8 cellular contexts compared by ENCODE assay signal in the genomic region with DNA sequence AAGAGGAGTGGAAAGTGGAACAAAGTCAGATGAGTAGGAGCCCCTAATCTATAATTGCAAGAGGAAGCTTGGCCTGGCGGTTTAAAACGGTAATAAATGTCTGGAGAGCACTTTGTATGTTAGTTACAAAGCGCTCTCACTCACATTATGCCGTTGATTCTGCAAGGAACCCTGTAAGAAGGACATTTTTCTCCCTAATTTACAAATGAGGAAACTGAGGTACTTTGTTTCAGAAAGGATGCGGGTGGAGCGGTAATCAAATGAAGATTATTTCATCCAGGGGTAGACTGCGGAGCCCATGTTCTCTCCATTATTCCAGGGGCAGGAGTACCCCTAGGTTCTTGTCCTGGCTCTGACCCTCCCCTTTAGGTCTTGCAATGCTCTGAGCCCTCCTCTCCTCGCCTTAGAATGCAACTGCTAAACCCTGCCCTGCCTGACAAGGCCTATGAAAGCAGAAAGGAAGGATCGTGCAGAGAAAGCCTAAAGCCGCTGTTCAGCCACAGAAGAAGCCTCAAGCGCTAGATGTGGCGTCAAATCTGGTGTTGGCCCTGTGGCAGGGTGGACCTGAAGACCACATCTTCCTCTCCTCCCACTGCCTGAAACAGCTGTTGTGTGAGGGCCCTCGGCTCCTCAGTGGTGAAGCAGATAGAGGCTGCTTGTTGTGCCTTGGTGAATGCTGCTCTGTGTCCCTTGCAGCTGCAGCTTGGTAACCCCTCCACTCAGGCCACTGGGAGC. TPM values are rescaled to one million over a fixed set of nuclear protein-coding genes. Genes with fewer than 3 reads are reported as not detected.
DNase-seq lines count a peak whose midpoint lies in the region; ATAC-seq, FAIRE-seq and TF ChIP-seq lines count a peak whose summit lies in the region.

No MANE protein-coding gene starts in this region.

- no CpG with 5 or more reads among the region's 13 CpGs for WGBS in mesendoderm (ENCODE audit: extremely low coverage, insufficient coverage, low lambda C conversion rate)

- peaks cover 12% of the 10 kb centered on the region for H3K79me1 ChIP-seq in mesendoderm (ENCODE audit: low read length)

- intact Hi-C loops in CD14-positive monocyte (cut with micrococcal nuclease) (no loop called here), vagina (cut with DNase I) (no loop called here)

- peak overlapping the region; percentile 66 for H3K56ac ChIP-seq in mesendoderm (ENCODE audit: low read length)

- H3K36me3 Mint-ChIP-seq in CD14-positive monocyte = peaks cover 17% of the 10 kb centered on the region in 2 donors

- H4K5ac ChIP-seq in mesendoderm (ENCODE audit: low read length) = no peak overlapping the region

- H3K4me3 ChIP-seq in astrocyte of the spinal cord (ENCODE audit: low read depth, low read length) (peak overlapping the region; percentile 82), mesendoderm (ENCODE audit: low read length) (no peak overlapping the region), vagina (peak overlapping the region; percentile 87 to 91)

- H4K8ac ChIP-seq in mesendoderm (ENCODE audit: low read depth, low read length) = no peak overlapping the region

- TF ChIP-seq POLR2A in vagina (IDR thresholded peaks at IDR 0.05) = no peak

- H2BK15ac ChIP-seq in mesendoderm (replicated peaks; ENCODE audit: low read depth) = no peak overlapping the region

- H3K4ac ChIP-seq in mesendoderm (ENCODE audit: low read depth, low read length) = no peak overlapping the region

- H3K27me3 Mint-ChIP-seq in CD14-positive monocyte (ENCODE audit: low read depth in 3 of 3) = peaks cover 0 to 2% (median 0%) of the 10 kb centered on the region in 3 donors

- H3K9me3 Mint-ChIP-seq in CD14-positive monocyte = peaks cover 0 to 3% (median 0%) of the 10 kb centered on the region in 7 donors

- peak overlapping the region; percentile 91 to 99 for H3K4me3 Mint-ChIP-seq in CD14-positive monocyte

- peak overlapping the region; percentile 10 for H2BK5ac ChIP-seq in mesendoderm (ENCODE audit: low read length)

- TF ChIP-seq CTCF in CD14-positive monocyte (IDR thresholded peaks at IDR 0.05) (no peak), astrocyte of the spinal cord (IDR thresholded peaks at IDR 0.05; ENCODE audit: low read depth, low read length) (no peak), vagina (IDR thresholded peaks at IDR 0.05) (no peak), D721Med (IDR thresholded peaks at IDR 0.05; ENCODE audit: insufficient read depth, missing control alignments) (no peak)

- DNase-seq in CD14-positive monocyte (ENCODE audit: low spot score) = no peak
- DNase-seq in astrocyte of the spinal cord (ENCODE audit: low read depth, low spot score) = no peak
- peak; percentile 46 for DNase-seq in mesendoderm
- DNase-seq in vagina (ENCODE audit: extremely low spot score in 2 of 2) = no peak
- no peak for DNase-seq in D721Med (ENCODE audit: insufficient read length, low spot score)

- H3K4me1 ChIP-seq in mesendoderm (ENCODE audit: control insufficient read depth, low read depth, low read length) (peaks cover 9% of the 10 kb centered on the region), vagina (peaks cover 17% of the 10 kb centered on the region)

- H3K27me3 ChIP-seq in mesendoderm (ENCODE audit: insufficient read depth, low read length, poor library complexity) (no peaks in the 10 kb centered on the region), vagina (no peaks in the 10 kb centered on the region)

- no peak for ATAC-seq in HG03378 (IDR thresholded peaks at IDR 0.05; ENCODE audit: unreplicated experiment)
- no peak for ATAC-seq in GM21576 (IDR thresholded peaks at IDR 0.05; ENCODE audit: unreplicated experiment)

- H3K9ac ChIP-seq in mesendoderm (ENCODE audit: low read length) = peak overlapping the region; percentile 35

- in situ Hi-C loops in astrocyte of the spinal cord (cut with HindIII; ENCODE audit: low sequenced_read_pairs) = no loop called here

- peak overlapping the region; percentile 60 for H3K27ac ChIP-seq in KOPT-K1 (ENCODE audit: low read depth, low read length, poor library complexity, severe bottlenecking)
- peak overlapping the region; percentile 3 for H3K27ac ChIP-seq in mesendoderm (ENCODE audit: low read depth, low read length)
- H3K27ac ChIP-seq in vagina = peak overlapping the region; percentile 65

- H3K4me2 ChIP-seq in mesendoderm (ENCODE audit: low read length) = no peak overlapping the region

- H3K9me3 ChIP-seq in KOPT-K1 (ENCODE audit: insufficient read depth, low read length, poor library complexity, severe bottlenecking) = no peaks in the 10 kb centered on the region
- H3K9me3 ChIP-seq in vagina = no peaks in the 10 kb centered on the region

- peaks cover 55% of the 10 kb centered on the region for H3K4me1 Mint-ChIP-seq in CD14-positive monocyte

- no peak overlapping the region for H2AK5ac ChIP-seq in mesendoderm (ENCODE audit: low read length)

- peak overlapping the region; percentile 48 for H3K23ac ChIP-seq in mesendoderm (ENCODE audit: low read length)

- peak overlapping the region; percentile 82 to 95 (median 92) for H3K27ac Mint-ChIP-seq in CD14-positive monocyte

- no peak for FAIRE-seq in D721Med (lab: Jason Lieb, UNC)

- H3K36me3 ChIP-seq in KOPT-K1 (ENCODE audit: insufficient read depth, low read length) (peaks cover 21% of the 10 kb centered on the region), mesendoderm (ENCODE audit: control insufficient read depth, insufficient read depth, low read length) (no peaks in the 10 kb centered on the region), vagina (peaks cover 0 to 7% of the 10 kb centered on the region in 2 donors)

- H3K18ac ChIP-seq in mesendoderm (ENCODE audit: low read length) = no peak overlapping the region

- H3K79me2 ChIP-seq in mesendoderm (ENCODE audit: control insufficient read depth, insufficient read depth, low read length) = no peaks in the 10 kb centered on the region

- H2BK120ac ChIP-seq in mesendoderm (ENCODE audit: low read depth, low read length) = no peak overlapping the region

RNA-seq across cellular contexts. Expression of a gene that starts 0.6 kb away (rescaled TPM):
- polyA plus RNA-seq in CD14-positive monocyte = 10 to 100 TPM; 14.0 to 14.7 TPM
- polyA plus RNA-seq in mesendoderm (2013, experiment 1 of 2) = 6.6 TPM
- 6.8 TPM for polyA plus RNA-seq in mesendoderm (2013, experiment 2 of 2)
- 6.1 TPM for total RNA-seq in vagina

RNA-seq across cellular contexts. Expression of a gene that starts 17.4 kb away (rescaled TPM):
- polyA plus RNA-seq in CD14-positive monocyte = 10 to 100 TPM; 42.3 to 56.4 TPM
- polyA plus RNA-seq in mesendoderm (2013, experiment 1 of 2) = 17.0 TPM
- polyA plus RNA-seq in mesendoderm (2013, experiment 2 of 2) = 18.7 TPM
- total RNA-seq in vagina = 110 TPM

Comparison
In these comparisons a context has a peak if more than half of its experiments do, and no peak if none do; other contexts are left out.
1. H3K27ac ChIP-seq: peak in every context shown above with its lines; median percentile 65 in vagina; 60 in KOPT-K1; 3 in mesendoderm.